12 cellular contexts compared by ENCODE assay signal in the genomic region with DNA sequence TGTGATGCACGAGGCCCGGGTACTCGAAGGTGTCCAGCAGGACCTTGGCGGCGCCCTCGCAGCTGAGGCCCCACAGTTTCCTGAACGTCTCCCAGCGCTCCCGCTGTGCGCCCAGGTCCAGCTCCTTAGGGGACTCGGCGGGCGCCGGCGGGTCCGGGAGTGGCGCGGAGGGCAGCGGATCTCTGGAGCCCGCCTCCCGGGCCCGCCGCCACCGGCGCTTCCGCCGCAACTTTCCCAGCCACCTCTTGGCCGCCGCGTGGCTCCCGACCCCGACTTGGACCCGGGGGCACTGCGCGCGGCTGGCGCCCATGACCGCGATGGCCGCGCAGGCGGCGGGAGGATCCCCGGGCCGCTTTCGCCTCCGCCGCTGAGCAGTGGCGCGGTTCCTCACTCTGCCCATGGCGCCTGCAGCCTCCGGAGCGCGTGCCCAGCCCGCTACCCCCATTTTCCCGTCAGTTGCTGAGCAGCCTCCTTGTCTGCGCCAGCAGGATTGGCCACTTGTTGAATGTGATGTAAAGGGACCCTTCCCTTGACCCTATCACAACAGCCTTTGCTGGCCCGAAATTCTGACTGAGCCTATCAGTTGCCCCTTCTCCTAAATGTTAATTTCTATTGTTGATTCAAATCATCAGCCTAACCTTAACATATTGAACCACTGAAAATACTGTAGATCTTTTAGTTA. TPM values are rescaled to one million over a fixed set of nuclear protein-coding genes. Genes with fewer than 3 reads are reported as not detected.
DNase-seq lines count a peak whose midpoint lies in the region; ATAC-seq and TF ChIP-seq lines count a peak whose summit lies in the region.
"Not testable (repeated sequence)": the region's sequence is repeated elsewhere in the genome, so short reads cannot be mapped to it uniquely, and the experiment has no call there.
"Had no signal": no experiment of that assay in that cellular context is flagged by ENCODE, and none has a peak within 500 bp of the region (broad histone marks: within the 10 kb centered on the region; RNA-seq: fewer than 3 reads in every experiment).

A gene (minus strand): TSS at position 439 of the 682 bp plus-strand sequence. CDS start 39 bp downstream, at position 400.

- WGBS in IMR-90 (ENCODE audit: extremely low coverage in 2 of 2, insufficient read length in 1 of 2), 2 experiments = 20% methylated on average over 1 of the region's 58 CpGs; no CpG with 5 or more reads in 1 of the 2 experiments
- WGBS in SK-N-SH (ENCODE audit: low lambda C conversion rate) = 9% methylated on average over 9 of the region's 58 CpGs

- CTCF ChIA-PET in IMR-90 (lab: Yijun Ruan, JAX); SK-N-SH (lab: Yijun Ruan, JAX): not testable (repeated sequence)

- H2BK15ac ChIP-seq in IMR-90 (ENCODE audit: low read depth, low read length) = not testable (repeated sequence)

- not testable (repeated sequence) for H2BK5ac ChIP-seq in IMR-90 (ENCODE audit: low read depth, low read length, poor library complexity, severe bottlenecking)

- not testable (repeated sequence) for H3F3A ChIP-seq in SK-N-SH (replicated peaks; ENCODE audit: insufficient read depth); neural cell (ENCODE audit: insufficient read depth, low read length, poor library complexity, severe bottlenecking)

- not testable (repeated sequence) for H3K23ac ChIP-seq in IMR-90 (ENCODE audit: low read depth, low read length)

- H3K27me3 ChIP-seq in BE2C = peaks cover 15% of the 10 kb centered on the region
- H3K27me3 ChIP-seq in IMR-90 (ENCODE audit: control insufficient read depth, insufficient read depth, low read length) = peaks cover 19% of the 10 kb centered on the region
- peaks cover 15% of the 10 kb centered on the region; the same call in 1 of the 2 replicates for H3K27me3 ChIP-seq in SK-N-SH (ENCODE audit: insufficient read depth)
- not testable (repeated sequence) for H3K27me3 ChIP-seq in neural cell (ENCODE audit: insufficient read depth, low read depth, low read length)

- not testable (repeated sequence) for H3K9me1 ChIP-seq in IMR-90 (ENCODE audit: insufficient read depth, low read length)

- H3K4me1 ChIP-seq in BE2C; IMR-90 (ENCODE audit: control insufficient read depth, insufficient read depth, low read length); SK-N-SH (ENCODE audit: control insufficient read depth in 1 of 2, insufficient read depth in 2 of 2, low read depth in 1 of 2, low read length in 1 of 2): not testable (repeated sequence)

- POLR2A ChIA-PET in IMR-90 (lab: Charles Lee; ENCODE audit: unreplicated experiment) = interaction anchor here (0.7 kb wide), 1 partner anchor 98 kb away, joined by 3 read pairs; no protein-coding TSS in a partner anchor
- POLR2A ChIA-PET in SK-N-SH (lab: Yijun Ruan, JAX) = not testable (repeated sequence)

- not testable (repeated sequence) for H4K8ac ChIP-seq in IMR-90 (ENCODE audit: low read depth in 2 of 2, low read length in 2 of 2)

- not testable (repeated sequence) for H3K36me3 ChIP-seq in BE2C; IMR-90 (ENCODE audit: control insufficient read depth, insufficient read depth, low read length); SK-N-SH (replicated peaks in 1 of 2; ENCODE audit: control insufficient read depth in 1 of 2, insufficient read depth in 2 of 2, low read length in 1 of 2); neural cell (ENCODE audit: insufficient read depth, low read length)

- H4K5ac ChIP-seq in IMR-90 (ENCODE audit: low read depth, low read length) = not testable (repeated sequence)

- intact Hi-C loops in IMR-90 (cut with micrococcal nuclease) = loop anchor here (10.0 kb wide), 2 partner anchors 246 to 276 kb away; a partner anchor contains a TSS

- not testable (repeated sequence) for TF ChIP-seq POLR2A in IMR-90 (IDR thresholded peaks at IDR 0.05; ENCODE audit: low read depth, low read length)

- BruUV-seq in IMR-90 (replicated peaks; lab: Mats Ljungman, UMichigan) = not testable (repeated sequence)

- dilution Hi-C loops in IMR-90 (cut with HindIII; ENCODE audit: low sequenced_read_pairs, unreplicated experiment) = not testable (repeated sequence)

- not testable (repeated sequence) for H2AK9ac ChIP-seq in IMR-90 (replicated peaks; ENCODE audit: low read depth, low read length, poor library complexity)

- H3K4me3 ChIP-seq in BE2C (ENCODE audit: low read depth, low read length); IMR-90 (ENCODE audit: insufficient read depth, low read depth, low read length): not testable (repeated sequence)
- H3K4me3 ChIP-seq in SK-N-SH (ENCODE audit: low read depth in 2 of 2, low read length in 1 of 2) (peak within 1 kb of the TSS in 1 of 2 experiments; percentile 25; a peak in 2 of 4 replicates), iPS-11a (ENCODE audit: low read depth, low read length) (peak within 1 kb of the TSS; percentile 17), neural cell (ENCODE audit: low read length) (peak within 1 kb of the TSS; percentile 54)

- TF ChIP-seq RAD21 in IMR-90 (IDR thresholded peaks at IDR 0.05; ENCODE audit: low read length); SK-N-SH (IDR thresholded peaks at IDR 0.05; ENCODE audit: low read length); neural cell (conservative IDR thresholded peaks at IDR 0.05): not testable (repeated sequence)

- peak within 1 kb of the TSS; percentile 55 for H3K4me3 Mint-ChIP-seq in activated T-helper 17 cell treated with anti-CD3 and anti-CD28 coated beads, Interleukin-2, amount 50 U/mL, for 72 hours
- peak within 1 kb of the TSS; percentile 61 for H3K4me3 Mint-ChIP-seq in stimulated activated memory B cell treated with anti-CD40 and anti-IgM and Interleukin-4, amounts not matched to agents 10 μg/mL and 1 μg/mL and 100 μg/mL, for 72 hours

- TF ChIP-seq EP300 in SK-N-SH (IDR thresholded peaks at IDR 0.05; ENCODE audit: borderline replicate concordance in 1 of 2, low read depth in 1 of 2, low read length in 1 of 2); neural cell (conservative IDR thresholded peaks at IDR 0.05; ENCODE audit: poor library complexity, severe bottlenecking): not testable (repeated sequence)

- not testable (repeated sequence) for H3K14ac ChIP-seq in IMR-90 (replicated peaks; ENCODE audit: low read depth, low read length)

- not testable (repeated sequence) for H3K56ac ChIP-seq in IMR-90 (ENCODE audit: extremely low read depth, insufficient read depth, low read length)

- H2BK20ac ChIP-seq in IMR-90 (ENCODE audit: low read depth, low read length) = not testable (repeated sequence)

- not testable (repeated sequence) for H3K79me2 ChIP-seq in SK-N-SH (ENCODE audit: insufficient read depth); neural cell (replicated peaks; ENCODE audit: insufficient read depth, low read length)

- H3K4me1 Mint-ChIP-seq in activated T-helper 17 cell treated with anti-CD3 and anti-CD28 coated beads, Interleukin-2, amount 50 U/mL, for 72 hours; stimulated activated memory B cell treated with anti-CD40 and anti-IgM and Interleukin-4, amounts not matched to agents 10 μg/mL and 1 μg/mL and 100 μg/mL, for 72 hours: not testable (repeated sequence)

- ATAC-seq in IMR-90 (ENCODE audit: low read depth); activated T-helper 17 cell treated with anti-CD3 and anti-CD28 coated beads, Interleukin-2, amount 50 U/mL, for 72 hours (replicated peaks); stimulated activated memory B cell treated with anti-CD40 and anti-IgM and Interleukin-4, amounts not matched to agents 10 μg/mL and 1 μg/mL and 100 μg/mL, for 72 hours: not testable (repeated sequence)

- in situ Hi-C loops in IMR-90 (cut with MboI; ENCODE audit: low sequenced_read_pairs) = not testable (repeated sequence)

- not testable (repeated sequence) for H3K4ac ChIP-seq in IMR-90 (ENCODE audit: low read depth, low read length)

- not testable (repeated sequence) for H3K9me2 ChIP-seq in SK-N-SH; neural cell (ENCODE audit: insufficient read depth, low read length)

- H3K9ac ChIP-seq in IMR-90 (ENCODE audit: low read depth, low read length); SK-N-SH; neural cell (ENCODE audit: low read length): not testable (repeated sequence)

- 0 out of 2 replicates have a peak within 1 kb of the TSS, but pooled peaks have one; percentile 13 for H3K4me2 ChIP-seq in IMR-90 (ENCODE audit: low read depth, low read length)
- H3K4me2 ChIP-seq in SK-N-SH = peak within 1 kb of the TSS; percentile 19; the same call in 1 of the 2 replicates
- H3K4me2 ChIP-seq in neural cell (ENCODE audit: low read length) = not testable (repeated sequence)

- H3K27ac ChIP-seq in IMR-90 (ENCODE audit: insufficient read depth, low read length); SK-N-SH (ENCODE audit: low read depth in 2 of 2, low read length in 1 of 2); neural cell (ENCODE audit: low read length): not testable (repeated sequence)

- H3K27me3 Mint-ChIP-seq in activated T-helper 17 cell treated with anti-CD3 and anti-CD28 coated beads, Interleukin-2, amount 50 U/mL, for 72 hours = peaks cover 45% of the 10 kb centered on the region
- H3K27me3 Mint-ChIP-seq in stimulated activated memory B cell treated with anti-CD40 and anti-IgM and Interleukin-4, amounts not matched to agents 10 μg/mL and 1 μg/mL and 100 μg/mL, for 72 hours = peaks cover 36% of the 10 kb centered on the region

- H2BK120ac ChIP-seq in IMR-90 (ENCODE audit: low read depth, low read length) = not testable (repeated sequence)

- H4K91ac ChIP-seq in IMR-90 (ENCODE audit: insufficient read depth, low read depth, low read length) = not testable (repeated sequence)

- H3K27ac Mint-ChIP-seq in activated T-helper 17 cell treated with anti-CD3 and anti-CD28 coated beads, Interleukin-2, amount 50 U/mL, for 72 hours; stimulated activated memory B cell treated with anti-CD40 and anti-IgM and Interleukin-4, amounts not matched to agents 10 μg/mL and 1 μg/mL and 100 μg/mL, for 72 hours: not testable (repeated sequence)

- not testable (repeated sequence) for H3K79me1 ChIP-seq in IMR-90 (ENCODE audit: low read depth in 1 of 2, low read length in 2 of 2)

- H4K20me1 ChIP-seq in IMR-90 (ENCODE audit: insufficient read depth, low read length); SK-N-SH (ENCODE audit: insufficient read depth); neural cell (ENCODE audit: insufficient read depth): not testable (repeated sequence)

- TF ChIP-seq CTCF in BE2C (IDR thresholded peaks at IDR 0.05; ENCODE audit: low read depth, low read length); IMR-90 (conservative IDR thresholded peaks at IDR 0.05; ENCODE audit: low read depth, low read length); SK-N-SH (IDR thresholded peaks at IDR 0.05); neural cell (IDR thresholded peaks at IDR 0.05; ENCODE audit: poor library complexity, severe bottlenecking): not testable (repeated sequence)

- H2AK5ac ChIP-seq in IMR-90 (ENCODE audit: low read depth, low read length) = not testable (repeated sequence)

- peak; percentile 3 for DNase-seq in BE2C
- not testable (repeated sequence) for DNase-seq in IMR-90
- peak; percentile 47 for DNase-seq in SK-N-SH
- peak; percentile 0 for DNase-seq in dermis blood vessel endothelial cell

- not testable (repeated sequence) for H3K18ac ChIP-seq in IMR-90 (ENCODE audit: low read depth, low read length)

- not testable (repeated sequence) for H2AFZ ChIP-seq in IMR-90 (replicated peaks; ENCODE audit: low read length, poor library complexity); SK-N-SH (ENCODE audit: low read depth); neural cell (ENCODE audit: low read depth, low read length)

- not testable (repeated sequence) for H3K9me3 Mint-ChIP-seq in activated T-helper 17 cell treated with anti-CD3 and anti-CD28 coated beads, Interleukin-2, amount 50 U/mL, for 72 hours; stimulated activated memory B cell treated with anti-CD40 and anti-IgM and Interleukin-4, amounts not matched to agents 10 μg/mL and 1 μg/mL and 100 μg/mL, for 72 hours

- not testable (repeated sequence) for H3K9me3 ChIP-seq in BE2C; IMR-90 (ENCODE audit: control insufficient read depth, insufficient read depth, low read length); SK-N-SH; neural cell (ENCODE audit: low read length)

- not testable (repeated sequence) for H3K36me3 Mint-ChIP-seq in activated T-helper 17 cell treated with anti-CD3 and anti-CD28 coated beads, Interleukin-2, amount 50 U/mL, for 72 hours (ENCODE audit: low read depth); stimulated activated memory B cell treated with anti-CD40 and anti-IgM and Interleukin-4, amounts not matched to agents 10 μg/mL and 1 μg/mL and 100 μg/mL, for 72 hours

RNA-seq across cellular contexts. Expression of the gene that starts here (rescaled TPM):
- not detected for polyA plus RNA-seq in BE2C (2012; ENCODE audit: insufficient read depth, insufficient read length, low read depth)
- total RNA-seq in IMR-90 (2012; rRNA removed) (not detected in 2 replicates), dermis blood vessel endothelial cell (not detected in 2 replicates)
- polyA plus RNA-seq in IMR-90 (2012; rRNA removed) (not detected in 2 replicates), SK-N-SH (2012; rRNA removed) (0.67 and 0.80 TPM in 2 replicates), neural cell (2.0 and 2.8 TPM in 2 replicates)
- not detected in 2 replicates for polyA plus RNA-seq in IMR-90 (2012; cell fraction: cytosol; rRNA removed)
- polyA plus RNA-seq in IMR-90 (2012; cell fraction: nucleus; rRNA removed; ENCODE audit: low replicate concordance) = not detected in 2 replicates
- 0.52 and 0.79 TPM in 2 replicates for polyA plus RNA-seq in SK-N-SH (2012; cell fraction: cytosol; rRNA removed)
- polyA plus RNA-seq in SK-N-SH (2012; cell fraction: nucleus; rRNA removed) = 0.38 and 0.43 TPM in 2 replicates
- not detected for total RNA-seq in activated T-helper 17 cell treated with anti-CD3 and anti-CD28 coated beads, Interleukin-2, amount 50 U/mL, for 72 hours
- 1.5 and 1.9 TPM in 2 replicates for polyA minus RNA-seq in neural cell
- total RNA-seq: activated naive CD4-positive, alpha-beta T cell treated with anti-CD3 and anti-CD28 coated beads, Interleukin-2, amount 50 U/mL, for 72 hours; fibroblast of villous mesenchyme; lung microvascular endothelial cell; ureter had no signal

Comparison
In these comparisons a context has a peak if more than half of its experiments do, and no peak if none do; other contexts are left out.
1. Peak in DNase-seq and H3K4me2 ChIP-seq in SK-N-SH; RNA of the gene not detected or under 1 TPM.
2. Peak in DNase-seq in dermis blood vessel endothelial cell; RNA of the gene not detected or under 1 TPM.